In the genomic region with DNA sequence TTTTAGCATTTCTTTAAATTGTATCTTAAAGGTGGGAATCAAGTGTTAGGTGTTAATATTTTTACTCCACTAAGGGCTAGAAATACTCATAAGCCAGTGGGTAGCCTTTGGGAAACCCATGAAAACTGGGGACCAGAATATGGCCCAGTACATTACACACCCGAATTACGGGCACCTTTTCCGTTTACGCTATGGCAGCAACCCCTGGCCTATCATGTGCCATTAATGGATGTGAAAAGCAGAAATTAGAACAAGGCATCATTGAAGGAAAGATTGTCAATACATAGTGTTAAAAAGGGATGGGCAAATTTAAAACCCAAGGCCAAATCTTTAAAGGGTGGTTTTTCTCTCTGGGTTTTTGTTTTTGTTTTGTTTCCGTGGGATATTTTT, we compare ENCODE assay signal across 8 cellular contexts. TPM values are rescaled to one million over a fixed set of nuclear protein-coding genes. Genes with fewer than 3 reads are reported as not detected.
DNase-seq lines count a peak whose midpoint lies in the region; ATAC-seq and TF ChIP-seq lines count a peak whose summit lies in the region.

No MANE protein-coding gene starts in this region.

- peaks cover 24% of the 10 kb centered on the region for H3K36me3 ChIP-seq in brain microvascular endothelial cell (replicated peaks)
- peaks cover 7 to 8% of the 10 kb centered on the region in 2 donors for H3K36me3 ChIP-seq in mucosa of rectum (ENCODE audit: control insufficient read depth in 2 of 2, insufficient read depth in 2 of 2, low read length in 2 of 2)

- TF ChIP-seq CTCF in AG04449 (IDR thresholded peaks at IDR 0.05; ENCODE audit: insufficient read depth, low read length, missing control alignments): no peak
- TF ChIP-seq CTCF in HL-60 (IDR thresholded peaks at IDR 0.05; ENCODE audit: insufficient read depth, low read length): no peak
- no peak for TF ChIP-seq CTCF in brain microvascular endothelial cell (IDR thresholded peaks at IDR 0.05; ENCODE audit: low read depth, low read length, missing control alignments)

- POLR2A ChIA-PET in AG04449 (lab: Yijun Ruan, JAX): no interaction called here

- peak overlapping the region; percentile 57 for H3K27ac ChIP-seq in HL-60 (replicated peaks)
- H3K27ac ChIP-seq in brain microvascular endothelial cell: no peak overlapping the region
- H3K27ac ChIP-seq in mucosa of rectum (ENCODE audit: low read depth in 2 of 2, low read length in 2 of 2): peak overlapping the region; percentile 93 to 96

- peaks cover 51 to 58% of the 10 kb centered on the region in 2 donors for H3K4me1 ChIP-seq in mucosa of rectum (ENCODE audit: control insufficient read depth in 2 of 2, insufficient read depth in 2 of 2, low read length in 2 of 2)

- H3K4me3 ChIP-seq in AG04449 (ENCODE audit: low read depth, low read length) (peak overlapping the region; percentile 84), HL-60 (replicated peaks; ENCODE audit: insufficient read depth, low read length) (peak overlapping the region; percentile 90), brain microvascular endothelial cell (ENCODE audit: low read depth, low read length) (peak overlapping the region; percentile 87), mucosa of rectum (ENCODE audit: low read length in 2 of 2) (peak overlapping the region; percentile 84)

- DNase-seq in AG04449 (ENCODE audit: low read depth, low spot score): no peak
- no peak for DNase-seq in HL-60 (ENCODE audit: low read depth in 1 of 2, low spot score in 1 of 2)
- DNase-seq in brain microvascular endothelial cell: no peak
- no peak for DNase-seq in stimulated activated CD4-positive, alpha-beta T cell treated with anti-CD3 and anti-CD28 coated beads, Interleukin-15, amount 100 ng/mL, for 24 hours

- H3K9ac ChIP-seq in mucosa of rectum (ENCODE audit: low read depth in 1 of 2, low read length in 2 of 2): peak overlapping the region; percentile 72 to 89

- CTCF ChIA-PET in AG04449 (lab: Yijun Ruan, JAX): no interaction called here

- H3K9me3 ChIP-seq in mucosa of rectum (ENCODE audit: control insufficient read depth in 2 of 2, low read length in 2 of 2): no peaks in the 10 kb centered on the region

- H3K27me3 ChIP-seq in HL-60 (ENCODE audit: insufficient read depth, poor library complexity, severe bottlenecking) (no peaks in the 10 kb centered on the region), brain microvascular endothelial cell (replicated peaks) (no peaks in the 10 kb centered on the region), mucosa of rectum (ENCODE audit: control insufficient read depth in 2 of 2, insufficient read depth in 2 of 2, low read length in 2 of 2) (no peaks in the 10 kb centered on the region)

- in situ Hi-C loops in brain microvascular endothelial cell (cut with HindIII; ENCODE audit: low pct_ligation_motif_present, low sequenced_read_pairs): no loop called here

- ATAC-seq in esophagus mucosa: no peak
- ATAC-seq in GM19467 (IDR thresholded peaks at IDR 0.05; ENCODE audit: unreplicated experiment): no peak
- ATAC-seq in HG03469 (IDR thresholded peaks at IDR 0.05; ENCODE audit: unreplicated experiment): no peak

RNA-seq across cellular contexts. Expression of gene FARP2, which starts 0.8 kb away (rescaled TPM):
- 33.5 TPM for total RNA-seq in esophagus mucosa

RNA-seq across cellular contexts. Expression of gene SEPTIN2, which starts 41.1 kb away (rescaled TPM):
- 177 TPM for total RNA-seq in esophagus mucosa

RNA-seq across cellular contexts. Expression of gene HDLBP, which starts 41.4 kb away (rescaled TPM):
- 320 TPM for total RNA-seq in esophagus mucosa
